Comparison of ENCODE assay signal across 20 cellular contexts in the genomic region with DNA sequence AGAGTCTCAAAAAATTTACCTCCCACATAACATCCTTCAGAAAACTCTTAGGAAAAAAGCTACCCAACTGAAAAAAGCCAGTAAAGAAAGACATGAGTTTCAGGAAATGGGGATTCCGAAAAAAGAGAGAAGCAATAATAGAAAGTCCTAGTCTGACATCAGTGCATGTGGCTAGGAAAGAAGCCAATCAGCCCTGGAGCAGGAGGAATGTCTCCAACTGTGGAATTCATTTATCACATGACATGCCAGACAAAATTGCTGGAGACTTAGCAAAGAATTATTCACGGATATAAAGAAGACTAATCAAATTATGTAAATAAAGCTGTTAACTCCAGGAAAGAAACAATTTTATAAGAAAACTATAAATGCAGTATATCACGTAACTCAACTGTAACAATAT.
"Had no signal": no experiment of that assay in that cellular context is flagged by ENCODE, and none has a peak within 500 bp of the region (broad histone marks: within the 10 kb centered on the region; RNA-seq: fewer than 3 reads in every experiment).

No MANE protein-coding gene starts in this region.

- H3K4me3 ChIP-seq: dorsolateral prefrontal cortex, heart right ventricle, mucosa of descending colon, ovary, right atrium auricular region, sigmoid colon, stomach, thoracic aorta, transverse colon had no signal

- DNase-seq: cortex of kidney; dorsolateral prefrontal cortex; effector CD8-positive, alpha-beta T cell; heart right ventricle; hypothalamus; kidney glomerular epithelial cell; mammary epithelial cell; mucosa of descending colon; natural killer cell; nucleus accumbens; ovary; sigmoid colon; small intestine; stimulated activated CD4-positive, alpha-beta T cell treated with anti-CD3 and anti-CD28 coated beads, Interleukin-12 subunit alpha, Interleukin-12 subunit beta, amount 100 ng/mL, for 4 hours; stimulated activated naive CD4-positive, alpha-beta T cell; stomach; substantia nigra; transverse colon had no signal

- ATAC-seq: heart right ventricle, mucosa of descending colon, natural killer cell had no signal
